In genomic region chr5:79091064-79091463, GRCh38 we compare ENCODE assay signal across 18 cellular contexts. TPM values are rescaled to one million over a fixed set of nuclear protein-coding genes. Genes with fewer than 3 reads are reported as not detected.
A peak's percentile ranks its signal among the peaks of the same experiment; 100 is the strongest.
DNase-seq lines count a peak whose midpoint lies in the region; ATAC-seq, FAIRE-seq and TF ChIP-seq lines count a peak whose summit lies in the region.
"Had no signal": no experiment of that assay in that cellular context is flagged by ENCODE, and none has a peak within 500 bp of the region (broad histone marks: within the 10 kb centered on the region; RNA-seq: fewer than 3 reads in every experiment).

No MANE protein-coding gene starts in this region.

- H4K20me1 ChIP-seq in HepG2 (ENCODE audit: insufficient read depth, low read length): no peaks in the 10 kb centered on the region
- H4K20me1 ChIP-seq: BLaER1 had no signal

- no peak for TF ChIP-seq POLR2A in HepG2 (IDR thresholded peaks at IDR 0.05; ENCODE audit: insufficient read depth in 1 of 2, low read depth in 2 of 2, low read length in 2 of 2)
- TF ChIP-seq POLR2A in gastrocnemius medialis (IDR thresholded peaks at IDR 0.05): no peak

- intact Hi-C loops in Right ventricle myocardium inferior (cut with DNase I): no loop called here
- intact Hi-C loops in HepG2 (cut with micrococcal nuclease; ENCODE audit: unreplicated experiment): no loop called here
- intact Hi-C loops in gastrocnemius medialis (cut with DNase I; ENCODE audit: low total_unique reads): no loop called here

- TF ChIP-seq EP300 in HepG2 (IDR thresholded peaks at IDR 0.05; ENCODE audit: low read depth in 2 of 2, low read length in 2 of 2): no peak
- no peak for TF ChIP-seq EP300 in HepG2 (CRISPR knock-in tag; IDR thresholded peaks at IDR 0.05; ENCODE audit: borderline replicate concordance)

- TF ChIP-seq CTCF in right atrium auricular region (IDR thresholded peaks at IDR 0.05): no peak
- TF ChIP-seq CTCF in fibroblast of villous mesenchyme (IDR thresholded peaks at IDR 0.05; ENCODE audit: insufficient read depth, low read depth, low read length): no peak
- no peak for TF ChIP-seq CTCF in HepG2 (CRISPR knock-in tag; IDR thresholded peaks at IDR 0.05)
- no peak for TF ChIP-seq CTCF in gastrocnemius medialis (IDR thresholded peaks at IDR 0.05 in 4 of 5, conservative IDR thresholded peaks at IDR 0.05 in 1 of 5)

- no peak overlapping the region for H3K9ac ChIP-seq in HepG2 (ENCODE audit: insufficient read depth, low read depth, low read length)
- H3K9ac ChIP-seq: BLaER1, GM23248 had no signal

- DNase-seq in Right ventricle myocardium inferior (ENCODE audit: missing footprints) (no peak), right atrium auricular region (ENCODE audit: low spot score) (no peak), fibroblast of villous mesenchyme (ENCODE audit: low read depth) (peak; percentile 28), HepG2 (ENCODE audit: low spot score) (no peak), gastrocnemius medialis (no peak), HUDEP-2 (lab: John Stamatoyannopoulos, UW; ENCODE audit: unreplicated experiment in 76 of 76) (no peak)
- DNase-seq: AML-193; CD8-positive, alpha-beta memory T cell; GM23248 had no signal

- no TSS peak for BruUV-seq in HepG2 (replicated peaks; lab: Mats Ljungman, UMichigan)

- no peak for FAIRE-seq in HepG2 (lab: Jason Lieb, UNC)
- FAIRE-seq: H54, HTR-8/SVneo had no signal

- H3K4me1 ChIP-seq in right atrium auricular region: no peaks in the 10 kb centered on the region
- peaks cover 23% of the 10 kb centered on the region for H3K4me1 ChIP-seq in HepG2 (ENCODE audit: insufficient read depth, low read length)
- H3K4me1 ChIP-seq in gastrocnemius medialis: peaks cover 0 to 6% of the 10 kb centered on the region in 2 donors
- H3K4me1 ChIP-seq: BLaER1 had no signal

- H3K4me3 ChIP-seq in right atrium auricular region (no peak overlapping the region), fibroblast of villous mesenchyme (ENCODE audit: low read depth, low read length) (no peak overlapping the region), HepG2 (replicated peaks in 1 of 3; ENCODE audit: insufficient read depth in 1 of 3, low read depth in 2 of 3, low read length in 3 of 3) (no peak overlapping the region), gastrocnemius medialis (no peak overlapping the region)
- H3K4me3 ChIP-seq: BLaER1, GM23248 had no signal

- H3K79me2 ChIP-seq in HepG2 (ENCODE audit: insufficient read depth, low read length): no peaks in the 10 kb centered on the region

- H3K36me3 ChIP-seq in right atrium auricular region (no peaks in the 10 kb centered on the region), HepG2 (replicated peaks in 1 of 2; ENCODE audit: control insufficient read depth in 1 of 2, insufficient read depth in 2 of 2, low read length in 2 of 2) (no peaks in the 10 kb centered on the region), gastrocnemius medialis (no peaks in the 10 kb centered on the region)
- H3K36me3 ChIP-seq: BLaER1 had no signal

- in situ Hi-C loops in HepG2 (cut with HindIII; ENCODE audit: extremely low pct_ligation_motif_present, low pct_unique_long_range_greater_than_20kb): no loop called here
- in situ Hi-C loops in gastrocnemius medialis (cut with MboI; ENCODE audit: low sequenced_read_pairs in 4 of 4): no loop called here

- ATAC-seq in Right ventricle myocardium inferior (peak; percentile 88), HepG2 (peak; percentile 45; the same call in 2 of the 3 replicates), gastrocnemius medialis (peak; percentile 62 to 99), GM21367 (IDR thresholded peaks at IDR 0.05; ENCODE audit: unreplicated experiment) (no peak), GM21528 (IDR thresholded peaks at IDR 0.05; ENCODE audit: low FRiP score, unreplicated experiment) (no peak)
- ATAC-seq: HCT116 had no signal

- no peaks in the 10 kb centered on the region for H3K27me3 ChIP-seq in right atrium auricular region
- no peaks in the 10 kb centered on the region for H3K27me3 ChIP-seq in HepG2 (ENCODE audit: control insufficient read depth in 1 of 2, insufficient read depth in 2 of 2, low read length in 2 of 2)
- H3K27me3 ChIP-seq in gastrocnemius medialis: no peaks in the 10 kb centered on the region
- H3K27me3 ChIP-seq: BLaER1 had no signal

- CTCF ChIA-PET in HepG2 (lab: Yijun Ruan, JAX; ENCODE audit: low intra/inter-chr PET ratio, low total read pairs): no interaction called here

- POLR2A ChIA-PET in HepG2 (lab: Yijun Ruan, JAX): no interaction called here

- no peak for TF ChIP-seq RAD21 in HepG2 (CRISPR knock-in tag; IDR thresholded peaks at IDR 0.05)

- H3K9me3 ChIP-seq in right atrium auricular region: no peaks in the 10 kb centered on the region
- H3K9me3 ChIP-seq in HepG2 (ENCODE audit: low read length): no peaks in the 10 kb centered on the region
- H3K9me3 ChIP-seq in gastrocnemius medialis: no peaks in the 10 kb centered on the region
- H3K9me3 ChIP-seq: BLaER1 had no signal

- H3K27ac ChIP-seq in right atrium auricular region (no peak overlapping the region), HepG2 (ENCODE audit: extremely low read length, insufficient read depth, low read length) (no peak overlapping the region), gastrocnemius medialis (peak overlapping the region in 1 of 4 donors; percentile 33)
- H3K27ac ChIP-seq: 22Rv1, BLaER1, GM23248 had no signal

- no peak overlapping the region for H3K4me2 ChIP-seq in HepG2 (ENCODE audit: low read depth, low read length)
- H3K4me2 ChIP-seq: BLaER1 had no signal

- 68% methylated on average over 3 of the region's 3 CpGs for WGBS in HepG2 (ENCODE audit: low lambda C conversion rate)

- H2AFZ ChIP-seq in HepG2 (ENCODE audit: low read length): no peak overlapping the region
- H2AFZ ChIP-seq: GM23248 had no signal

RNA-seq across cellular contexts. Expression of gene BHMT, which starts 20.5 kb away (rescaled TPM):
- total RNA-seq in Right ventricle myocardium inferior (not detected), right atrium auricular region (not detected), fibroblast of villous mesenchyme (under 0.01 and 0.86 TPM in 2 replicates), HepG2 (2016; rRNA removed; fragmentation: Illumina TruSeq; extraction: Trizol) (6.4 and 10.9 TPM in 2 replicates), gastrocnemius medialis (1 to 10 TPM in 1 of 4 donors, under 1 TPM in 2, not detected in 1; 0.66 to 1.0 (median 0.91) TPM)
- 0.62 and 1.3 TPM in 2 replicates for total RNA-seq in HepG2 (2016; cell fraction: cytosol; rRNA removed; fragmentation: Illumina TruSeq; extraction: Trizol; ENCODE audit: low read depth)
- 7.5 and 9.6 TPM in 2 replicates for total RNA-seq in HepG2 (2016; cell fraction: insoluble cytoplasmic fraction; rRNA removed; fragmentation: Illumina TruSeq; extraction: Trizol)
- total RNA-seq in HepG2 (2016; cell fraction: membrane; rRNA removed; fragmentation: Illumina TruSeq; extraction: Trizol): 1.8 and 2.3 TPM in 2 replicates
- 3.3 and 3.5 TPM in 2 replicates for total RNA-seq in HepG2 (2016; cell fraction: nucleus; rRNA removed; fragmentation: Illumina TruSeq; extraction: Trizol)
- 0.40 and 0.63 TPM in 2 replicates for polyA plus RNA-seq in HepG2 (2011; rRNA removed)
- 0.72 and 0.81 TPM in 2 replicates for polyA plus RNA-seq in HepG2 (2011; cell fraction: cytosol; rRNA removed)
- 1.0 and 1.3 TPM in 2 replicates for polyA plus RNA-seq in HepG2 (2011; cell fraction: nucleus; rRNA removed)
- polyA plus RNA-seq in HepG2 (2012): 3.5 and 15.0 TPM in 2 replicates
- 0.29 and 0.47 TPM in 2 replicates for polyA plus RNA-seq in HepG2 (2016; cell fraction: cytosol; fragmentation: Illumina TruSeq; extraction: Trizol; ENCODE audit: low read depth)
- 11.2 and 11.3 TPM in 2 replicates for polyA plus RNA-seq in HepG2 (2016; cell fraction: insoluble cytoplasmic fraction; fragmentation: Illumina TruSeq; extraction: Trizol; ENCODE audit: low read depth)
- polyA plus RNA-seq in HepG2 (2016; cell fraction: membrane; fragmentation: Illumina TruSeq; extraction: Trizol; ENCODE audit: low read depth): 1.3 and 1.5 TPM in 2 replicates
- 4.6 and 5.3 TPM in 2 replicates for polyA plus RNA-seq in HepG2 (2016; cell fraction: nucleus; fragmentation: Illumina TruSeq; extraction: Trizol; ENCODE audit: insufficient read depth, low read depth)
- 1.1 TPM in 1 of 2 replicates, not detected in the other for polyA minus RNA-seq in HepG2 (2011; rRNA and poly(A)+ RNA removed; ENCODE audit: low replicate concordance)
- polyA minus RNA-seq in HepG2 (2011; cell fraction: cytosol; rRNA and poly(A)+ RNA removed): 1.1 and 1.4 TPM in 2 replicates
- 1.3 and 3.9 TPM in 2 replicates for polyA minus RNA-seq in HepG2 (2011; cell fraction: nucleus; rRNA and poly(A)+ RNA removed)
- total RNA-seq: A673; CD8-positive, alpha-beta memory T cell; Daoy; GM23248 had no signal
- polyA plus RNA-seq: CD8-positive, alpha-beta memory T cell; GM23248 had no signal

RNA-seq across cellular contexts. Expression of gene BHMT2, which starts 21.5 kb away (rescaled TPM):
- total RNA-seq in Right ventricle myocardium inferior (8.9 TPM), right atrium auricular region (10 to 100 TPM in 1 of 2 donors, 1 to 10 TPM in 1; 8.1 to 17.1 TPM), fibroblast of villous mesenchyme (21.3 and 34.5 TPM in 2 replicates), HepG2 (2016; rRNA removed; fragmentation: Illumina TruSeq; extraction: Trizol) (18.8 and 24.1 TPM in 2 replicates), gastrocnemius medialis (1 to 10 TPM; 3.3 to 7.1 (median 5.0) TPM)
- total RNA-seq in HepG2 (2016; cell fraction: cytosol; rRNA removed; fragmentation: Illumina TruSeq; extraction: Trizol; ENCODE audit: low read depth): 3.8 and 4.2 TPM in 2 replicates
- 20.1 and 22.9 TPM in 2 replicates for total RNA-seq in HepG2 (2016; cell fraction: insoluble cytoplasmic fraction; rRNA removed; fragmentation: Illumina TruSeq; extraction: Trizol)
- total RNA-seq in HepG2 (2016; cell fraction: membrane; rRNA removed; fragmentation: Illumina TruSeq; extraction: Trizol): 9.9 and 10.6 TPM in 2 replicates
- total RNA-seq in HepG2 (2016; cell fraction: nucleus; rRNA removed; fragmentation: Illumina TruSeq; extraction: Trizol): 12.4 and 16.0 TPM in 2 replicates
- 11.4 and 13.8 TPM in 2 replicates for polyA plus RNA-seq in HepG2 (2011; rRNA removed)
- 7.9 and 9.3 TPM in 2 replicates for polyA plus RNA-seq in HepG2 (2011; cell fraction: cytosol; rRNA removed)
- 9.9 and 17.2 TPM in 2 replicates for polyA plus RNA-seq in HepG2 (2011; cell fraction: nucleus; rRNA removed)
- polyA plus RNA-seq in HepG2 (2012): 17.3 and 29.7 TPM in 2 replicates
- polyA plus RNA-seq in HepG2 (2016; cell fraction: cytosol; fragmentation: Illumina TruSeq; extraction: Trizol; ENCODE audit: low read depth): 4.8 and 5.9 TPM in 2 replicates
- polyA plus RNA-seq in HepG2 (2016; cell fraction: insoluble cytoplasmic fraction; fragmentation: Illumina TruSeq; extraction: Trizol; ENCODE audit: low read depth): 24.9 and 32.3 TPM in 2 replicates
- polyA plus RNA-seq in HepG2 (2016; cell fraction: membrane; fragmentation: Illumina TruSeq; extraction: Trizol; ENCODE audit: low read depth): 7.8 and 10.1 TPM in 2 replicates
- polyA plus RNA-seq in HepG2 (2016; cell fraction: nucleus; fragmentation: Illumina TruSeq; extraction: Trizol; ENCODE audit: insufficient read depth, low read depth): 41.7 and 45.7 TPM in 2 replicates
- 8.8 TPM in 1 of 2 replicates, not detected in the other for polyA minus RNA-seq in HepG2 (2011; rRNA and poly(A)+ RNA removed; ENCODE audit: low replicate concordance)
- polyA minus RNA-seq in HepG2 (2011; cell fraction: cytosol; rRNA and poly(A)+ RNA removed): 3.7 and 5.3 TPM in 2 replicates
- polyA minus RNA-seq in HepG2 (2011; cell fraction: nucleus; rRNA and poly(A)+ RNA removed): 18.4 and 18.5 TPM in 2 replicates
- total RNA-seq: CD8-positive, alpha-beta memory T cell had no signal
- polyA plus RNA-seq: CD8-positive, alpha-beta memory T cell had no signal

RNA-seq across cellular contexts. Expression of gene DMGDH, which starts 21.6 kb away (rescaled TPM):
- total RNA-seq in Right ventricle myocardium inferior: 2.0 TPM
- 1 to 10 TPM; 1.3 to 4.0 TPM for total RNA-seq in right atrium auricular region
- total RNA-seq in fibroblast of villous mesenchyme: 4.5 and 6.9 TPM in 2 replicates
- 4.6 and 7.9 TPM in 2 replicates for total RNA-seq in HepG2 (2016; rRNA removed; fragmentation: Illumina TruSeq; extraction: Trizol)
- 2.6 and 5.4 TPM in 2 replicates for total RNA-seq in HepG2 (2016; cell fraction: cytosol; rRNA removed; fragmentation: Illumina TruSeq; extraction: Trizol; ENCODE audit: low read depth)
- total RNA-seq in HepG2 (2016; cell fraction: insoluble cytoplasmic fraction; rRNA removed; fragmentation: Illumina TruSeq; extraction: Trizol): 4.1 and 7.2 TPM in 2 replicates
- 6.9 and 7.7 TPM in 2 replicates for total RNA-seq in HepG2 (2016; cell fraction: membrane; rRNA removed; fragmentation: Illumina TruSeq; extraction: Trizol)
- total RNA-seq in HepG2 (2016; cell fraction: nucleus; rRNA removed; fragmentation: Illumina TruSeq; extraction: Trizol): 5.3 and 6.5 TPM in 2 replicates
- 3.2 and 3.6 TPM in 2 replicates for polyA plus RNA-seq in HepG2 (2011; rRNA removed)
- polyA plus RNA-seq in HepG2 (2011; cell fraction: cytosol; rRNA removed): 2.2 and 3.7 TPM in 2 replicates
- polyA plus RNA-seq in HepG2 (2011; cell fraction: nucleus; rRNA removed): 1.9 and 2.6 TPM in 2 replicates
- polyA plus RNA-seq in HepG2 (2012): 3.9 and 8.5 TPM in 2 replicates
- 1.9 and 2.1 TPM in 2 replicates for polyA plus RNA-seq in HepG2 (2016; cell fraction: cytosol; fragmentation: Illumina TruSeq; extraction: Trizol; ENCODE audit: low read depth)
- polyA plus RNA-seq in HepG2 (2016; cell fraction: insoluble cytoplasmic fraction; fragmentation: Illumina TruSeq; extraction: Trizol; ENCODE audit: low read depth): 3.3 and 4.2 TPM in 2 replicates
- 3.1 and 5.1 TPM in 2 replicates for polyA plus RNA-seq in HepG2 (2016; cell fraction: membrane; fragmentation: Illumina TruSeq; extraction: Trizol; ENCODE audit: low read depth)
- 3.9 and 4.6 TPM in 2 replicates for polyA plus RNA-seq in HepG2 (2016; cell fraction: nucleus; fragmentation: Illumina TruSeq; extraction: Trizol; ENCODE audit: insufficient read depth, low read depth)
- polyA minus RNA-seq in HepG2 (2011; rRNA and poly(A)+ RNA removed; ENCODE audit: low replicate concordance): 0.35 and 2.7 TPM in 2 replicates
- 2.3 and 3.3 TPM in 2 replicates for polyA minus RNA-seq in HepG2 (2011; cell fraction: cytosol; rRNA and poly(A)+ RNA removed)
- 6.1 and 8.1 TPM in 2 replicates for polyA minus RNA-seq in HepG2 (2011; cell fraction: nucleus; rRNA and poly(A)+ RNA removed)
- total RNA-seq in gastrocnemius medialis: 1 to 10 TPM in 1 of 4 donors, under 1 TPM in 3; 0.15 to 1.8 (median 0.65) TPM
- total RNA-seq: CD8-positive, alpha-beta memory T cell had no signal
- polyA plus RNA-seq: CD8-positive, alpha-beta memory T cell had no signal

Comparison
In these comparisons a context has a peak if more than half of its experiments do, and no peak if none do; other contexts are left out.
1. ATAC-seq: peak in Right ventricle myocardium inferior (single experiment), HepG2 (single experiment) and gastrocnemius medialis (2 of 2); none in GM21367 (single experiment) and GM21528 (single experiment).